17 cellular contexts compared by ENCODE assay signal in genomic region chrX:148611993-148612392, GRCh38.
DNase-seq lines count a peak whose midpoint lies in the region; ATAC-seq and TF ChIP-seq lines count a peak whose summit lies in the region.
"Had no signal": no experiment of that assay in that cellular context is flagged by ENCODE, and none has a peak within 500 bp of the region (broad histone marks: within the 10 kb centered on the region; RNA-seq: fewer than 3 reads in every experiment).

No MANE protein-coding gene starts in this region.

- ATAC-seq in GM18499 (IDR thresholded peaks at IDR 0.05; ENCODE audit: insufficient read depth, unreplicated experiment) = peak; percentile 43
- peak; percentile 35 for ATAC-seq in GM19043 (IDR thresholded peaks at IDR 0.05; ENCODE audit: low read depth, unreplicated experiment)
- peak; percentile 49 for ATAC-seq in HG02884 (IDR thresholded peaks at IDR 0.05; ENCODE audit: unreplicated experiment)
- ATAC-seq: HepG2, sciatic nerve had no signal

- H4K5ac ChIP-seq in H9 (ENCODE audit: insufficient read length, low read depth, low read length) (no peak overlapping the region), mesendoderm (ENCODE audit: low read length) (no peak overlapping the region)

- no peak overlapping the region for H3K27ac Mint-ChIP-seq in H9

- H3K79me1 ChIP-seq in H9 (ENCODE audit: insufficient read depth, low read depth, low read length, poor library complexity, severe bottlenecking) (no peaks in the 10 kb centered on the region), mesendoderm (ENCODE audit: low read length) (no peaks in the 10 kb centered on the region)

- H3K56ac ChIP-seq in H9 (ENCODE audit: insufficient read length, low read depth, low read length) (no peak overlapping the region), mesendoderm (ENCODE audit: low read length) (no peak overlapping the region)

- H3K4me1 Mint-ChIP-seq in H9 = peaks cover 21 to 29% of the 10 kb centered on the region in 2 experiments
- H3K4me1 Mint-ChIP-seq: neural crest cell had no signal

- peaks cover 53 to 66% of the 10 kb centered on the region in 2 experiments for H3K9me3 Mint-ChIP-seq in H9

- H3K4me3 Mint-ChIP-seq in H9 = no peak overlapping the region
- H3K4me3 Mint-ChIP-seq: neural crest cell had no signal

- H3K23me2 ChIP-seq in H9 (ENCODE audit: insufficient read length, low read depth, low read length, poor library complexity, severe bottlenecking) = no peaks in the 10 kb centered on the region

- TF ChIP-seq CTCF in WERI-Rb-1 (IDR thresholded peaks at IDR 0.05; ENCODE audit: low read depth, low read length) = no peak
- no peak for TF ChIP-seq CTCF in H9 (conservative IDR thresholded peaks at IDR 0.05)

- H3K4me3 ChIP-seq in WERI-Rb-1 (ENCODE audit: low read depth, low read length) = no peak overlapping the region
- H3K4me3 ChIP-seq in mesendoderm (ENCODE audit: low read length) = no peak overlapping the region
- H3K4me3 ChIP-seq: BLaER1, Peyer's patch had no signal

- no peak overlapping the region for H2BK12ac ChIP-seq in H9 (ENCODE audit: insufficient read length, low read depth, low read length)

- no peak overlapping the region for H4K91ac ChIP-seq in H9 (ENCODE audit: insufficient read length, low read depth, low read length)

- no peak overlapping the region for H2AFZ ChIP-seq in H9 (ENCODE audit: low read length)

- H3K9me3 ChIP-seq in WERI-Rb-1 (ENCODE audit: severe bottlenecking) = no peaks in the 10 kb centered on the region
- H3K9me3 ChIP-seq in H9 (ENCODE audit: control insufficient read depth, low read depth, low read length) = peaks cover 17% of the 10 kb centered on the region
- H3K9me3 ChIP-seq: Peyer's patch had no signal

- H3K27me3 ChIP-seq in WERI-Rb-1 (ENCODE audit: insufficient read depth, low read depth, severe bottlenecking) (no peaks in the 10 kb centered on the region), H9 (ENCODE audit: insufficient read depth, low read length) (no peaks in the 10 kb centered on the region), mesendoderm (ENCODE audit: insufficient read depth, low read length, poor library complexity) (no peaks in the 10 kb centered on the region)
- H3K27me3 ChIP-seq: BLaER1, Peyer's patch had no signal

- H4K8ac ChIP-seq in H9 (replicated peaks; ENCODE audit: insufficient read length, low read depth, low read length) = no peak overlapping the region
- H4K8ac ChIP-seq in mesendoderm (ENCODE audit: low read depth, low read length) = no peak overlapping the region

- H2BK120ac ChIP-seq in H9 (ENCODE audit: low read depth, low read length, poor library complexity, severe bottlenecking) (no peak overlapping the region), mesendoderm (ENCODE audit: low read depth, low read length) (no peak overlapping the region)

- H3K27ac ChIP-seq in WERI-Rb-1 = peak overlapping the region; percentile 16
- H3K27ac ChIP-seq in H9 (ENCODE audit: insufficient read length, low read depth, low read length) = no peak overlapping the region
- no peak overlapping the region for H3K27ac ChIP-seq in mesendoderm (ENCODE audit: low read depth, low read length)
- H3K27ac ChIP-seq: BLaER1, Peyer's patch had no signal

- no CpG with 5 or more reads among the region's 2 CpGs for WGBS in H9 (ENCODE audit: extremely low coverage, insufficient read length, low lambda C conversion rate)
- no CpG with 5 or more reads among the region's 2 CpGs for WGBS in mesendoderm (ENCODE audit: extremely low coverage, insufficient coverage, low lambda C conversion rate)

- H2AK5ac ChIP-seq in H9 (ENCODE audit: insufficient read length, low read length) = no peak overlapping the region
- no peak overlapping the region for H2AK5ac ChIP-seq in mesendoderm (ENCODE audit: low read length)

- H3K18ac ChIP-seq in H9 (ENCODE audit: insufficient read length, low read depth, low read length) = no peak overlapping the region
- H3K18ac ChIP-seq in mesendoderm (ENCODE audit: low read length) = no peak overlapping the region

- H2BK5ac ChIP-seq in H9 (ENCODE audit: insufficient read length, low read length) (no peak overlapping the region), mesendoderm (ENCODE audit: low read length) (no peak overlapping the region)

- H3K79me2 ChIP-seq in H9 (ENCODE audit: insufficient read depth, low read length) (no peaks in the 10 kb centered on the region), mesendoderm (ENCODE audit: control insufficient read depth, insufficient read depth, low read length) (no peaks in the 10 kb centered on the region)

- H3K36me3 ChIP-seq in WERI-Rb-1 (no peaks in the 10 kb centered on the region), mesendoderm (ENCODE audit: control insufficient read depth, insufficient read depth, low read length) (no peaks in the 10 kb centered on the region)
- H3K36me3 ChIP-seq: Peyer's patch had no signal

- no peaks in the 10 kb centered on the region for H4K20me1 ChIP-seq in H9 (ENCODE audit: control insufficient read depth, insufficient read depth, insufficient read length)

- H3K4ac ChIP-seq in H9 (ENCODE audit: low read depth, low read length) (no peak overlapping the region), mesendoderm (ENCODE audit: low read depth, low read length) (no peak overlapping the region)

- DNase-seq in WERI-Rb-1 (no peak), OCI-M2 (lab: John Stamatoyannopoulos, UW; ENCODE audit: unreplicated experiment) (no peak), H9 (no peak), mesendoderm (no peak), SHP77 treated with DMSO at 0.1 percent for 48 hours (lab: John Stamatoyannopoulos, UW) (no peak)
- DNase-seq: activated CD4-positive, alpha-beta T cell treated with anti-CD3 and anti-CD28 coated beads for 48 hours; DMS79; effector CD8-positive, alpha-beta T cell; mammary epithelial cell; Peyer's patch had no signal

- H3K14ac ChIP-seq in H9 (ENCODE audit: insufficient read depth, low read length) = no peak overlapping the region

- no peaks in the 10 kb centered on the region for H3K27me3 Mint-ChIP-seq in H9 (ENCODE audit: low read depth)

- H3K36me3 Mint-ChIP-seq in H9 (ENCODE audit: insufficient read depth in 1 of 3, low read depth in 3 of 3) = peaks cover 0 to 2% (median 2%) of the 10 kb centered on the region in 3 experiments; a peak in 4 of 7 replicates

- H2BK20ac ChIP-seq in H9 (ENCODE audit: low read depth, low read length, poor library complexity, severe bottlenecking) = no peak overlapping the region

- H3K4me1 ChIP-seq in H9 (ENCODE audit: insufficient read depth, low read length) (peaks cover 2% of the 10 kb centered on the region; the same call in 1 of the 2 replicates), mesendoderm (ENCODE audit: control insufficient read depth, low read depth, low read length) (no peaks in the 10 kb centered on the region)
- H3K4me1 ChIP-seq: Peyer's patch had no signal

- H3K23ac ChIP-seq in H9 (ENCODE audit: insufficient read length, low read depth, low read length) = no peak overlapping the region
- no peak overlapping the region for H3K23ac ChIP-seq in mesendoderm (ENCODE audit: low read length)

- H3K9ac ChIP-seq in H9 (ENCODE audit: extremely low read depth, insufficient read length, low read length) = no peak overlapping the region
- H3K9ac ChIP-seq in mesendoderm (ENCODE audit: low read length) = no peak overlapping the region
- H3K9ac ChIP-seq: BLaER1 had no signal

- H3K4me2 ChIP-seq in H9 (ENCODE audit: insufficient read depth, insufficient read length, low read length) (no peak overlapping the region), mesendoderm (ENCODE audit: low read length) (no peak overlapping the region)
- H3K4me2 ChIP-seq: BLaER1 had no signal

- H3T11ph ChIP-seq in H9 (ENCODE audit: low read length) = no peak overlapping the region

- H2BK15ac ChIP-seq in H9 (ENCODE audit: low read depth, low read length) = no peak overlapping the region
- H2BK15ac ChIP-seq in mesendoderm (replicated peaks; ENCODE audit: low read depth) = no peak overlapping the region
